ENCODE assay signal across 1 cellular context in genomic region chr5:892390-893136, GRCh38.
TF ChIP-seq lines count a peak whose summit lies in the region.

Gene BRD9, minus strand, starts transcription at chr5:892801. Its CDS starts 144 bp downstream, at chr5:892657.
Gene TRIP13, plus strand, starts transcription at chr5:892884. Its CDS starts 115 bp downstream, at chr5:892999.

TF ChIP-seq in HepG2, 621 proteins besides CTCF, POLR2A, EP300 and RAD21 (continued from another document and continues in another):
- TF ChIP-seq ZNF687 (CRISPR knock-in tag; IDR thresholded peaks at IDR 0.05) (peak; percentile 86), ZNF772 (CRISPR knock-in tag; IDR thresholded peaks at IDR 0.05) (no peak; the same call in 1 of the 2 replicates), WIZ (CRISPR knock-in tag; IDR thresholded peaks at IDR 0.05) (no peak), ZNF207 (IDR thresholded peaks at IDR 0.05; ENCODE audit: borderline replicate concordance) (no peak), NR2F2 (IDR thresholded peaks at IDR 0.05; ENCODE audit: borderline replicate concordance, low read depth) (no peak), ZFP36L2 (CRISPR knock-in tag; IDR thresholded peaks at IDR 0.05) (no peak), MLX (CRISPR knock-in tag; IDR thresholded peaks at IDR 0.05) (no peak), RFX5 (IDR thresholded peaks at IDR 0.05; ENCODE audit: low read depth, low read length) (no peak), GZF1 (CRISPR knock-in tag; IDR thresholded peaks at IDR 0.05) (no peak), GLMP (CRISPR knock-in tag; IDR thresholded peaks at IDR 0.05; ENCODE audit: borderline replicate concordance) (no peak), ZSCAN9 (CRISPR knock-in tag; IDR thresholded peaks at IDR 0.05; ENCODE audit: borderline replicate concordance) (no peak), ZNF740 (CRISPR knock-in tag; IDR thresholded peaks at IDR 0.05) (no peak), ZNF850 (CRISPR knock-in tag; conservative IDR thresholded peaks at IDR 0.05) (no peak), ZBTB2 (CRISPR knock-in tag; IDR thresholded peaks at IDR 0.05; ENCODE audit: low read depth) (peak; percentile 98), EED (CRISPR knock-in tag; IDR thresholded peaks at IDR 0.05) (no peak), ZNF501 (CRISPR knock-in tag; IDR thresholded peaks at IDR 0.05) (peak; percentile 59; the same call in 1 of the 2 replicates), ZNF496 (CRISPR knock-in tag; IDR thresholded peaks at IDR 0.05; ENCODE audit: insufficient replicate concordance) (no peak), PRPF4 (IDR thresholded peaks at IDR 0.05; ENCODE audit: low read depth, low read length, poor library complexity, severe bottlenecking) (no peak), MLLT10 (CRISPR knock-in tag; IDR thresholded peaks at IDR 0.05) (no peak), NR1H2 (CRISPR knock-in tag; IDR thresholded peaks at IDR 0.05; ENCODE audit: borderline replicate concordance, low read depth) (no peak), GFI1 (CRISPR knock-in tag; IDR thresholded peaks at IDR 0.05; ENCODE audit: borderline replicate concordance) (no peak; the same call in 1 of the 2 replicates), DPF2 (CRISPR knock-in tag; IDR thresholded peaks at IDR 0.05; ENCODE audit: borderline replicate concordance, low read depth) (no peak), STAG1 (CRISPR knock-in tag; IDR thresholded peaks at IDR 0.05) (no peak), ZBTB42 (CRISPR knock-in tag; IDR thresholded peaks at IDR 0.05) (no peak; the same call in 1 of the 2 replicates), ZEB1 (IDR thresholded peaks at IDR 0.05; ENCODE audit: insufficient replicate concordance, low read depth) (no peak), ZNF224 (CRISPR knock-in tag; IDR thresholded peaks at IDR 0.05) (0 out of 2 replicates have a peak, but pooled peaks have one; percentile 71), ZNF383 (CRISPR knock-in tag; IDR thresholded peaks at IDR 0.05; ENCODE audit: borderline replicate concordance) (no peak), SRSF4 (IDR thresholded peaks at IDR 0.05; ENCODE audit: low read depth, low read length, poor library complexity, severe bottlenecking) (no peak), NFKBIZ (CRISPR knock-in tag; IDR thresholded peaks at IDR 0.05) (no peak), ZMYM2 (CRISPR knock-in tag; IDR thresholded peaks at IDR 0.05) (no peak), ZNF20 (CRISPR knock-in tag; IDR thresholded peaks at IDR 0.05) (no peak), KIAA2018 (CRISPR knock-in tag; IDR thresholded peaks at IDR 0.05; ENCODE audit: borderline replicate concordance) (no peak), RERE (CRISPR knock-in tag; IDR thresholded peaks at IDR 0.05; ENCODE audit: low read depth) (no peak), ELF4 (CRISPR knock-in tag; IDR thresholded peaks at IDR 0.05; ENCODE audit: borderline replicate concordance) (no peak), ZNF883 (CRISPR knock-in tag; IDR thresholded peaks at IDR 0.05; ENCODE audit: not compliant biosample characterization) (peak; percentile 40), ZNF343 (CRISPR knock-in tag; IDR thresholded peaks at IDR 0.05) (no peak), ETV6 (CRISPR knock-in tag; conservative IDR thresholded peaks at IDR 0.05) (no peak), SP140L (CRISPR knock-in tag; IDR thresholded peaks at IDR 0.05; ENCODE audit: borderline replicate concordance) (no peak), FOXP1 (IDR thresholded peaks at IDR 0.05) (no peak), FOXP1 (CRISPR knock-in tag; IDR thresholded peaks at IDR 0.05) (no peak), ZNF775 (CRISPR knock-in tag; IDR thresholded peaks at IDR 0.05; ENCODE audit: borderline replicate concordance) (no peak), MEIS2 (CRISPR knock-in tag; IDR thresholded peaks at IDR 0.05) (0 out of 2 replicates have a peak, but pooled peaks have one; percentile 68), CC2D1A (CRISPR knock-in tag; IDR thresholded peaks at IDR 0.05) (no peak), GTF3A (CRISPR knock-in tag; conservative IDR thresholded peaks at IDR 0.05) (no peak; the same call in 1 of the 2 replicates), U2AF2 (IDR thresholded peaks at IDR 0.05; ENCODE audit: low read depth, low read length) (no peak), AKAP8 (CRISPR knock-in tag; IDR thresholded peaks at IDR 0.05) (no peak)
